In the genomic region with DNA sequence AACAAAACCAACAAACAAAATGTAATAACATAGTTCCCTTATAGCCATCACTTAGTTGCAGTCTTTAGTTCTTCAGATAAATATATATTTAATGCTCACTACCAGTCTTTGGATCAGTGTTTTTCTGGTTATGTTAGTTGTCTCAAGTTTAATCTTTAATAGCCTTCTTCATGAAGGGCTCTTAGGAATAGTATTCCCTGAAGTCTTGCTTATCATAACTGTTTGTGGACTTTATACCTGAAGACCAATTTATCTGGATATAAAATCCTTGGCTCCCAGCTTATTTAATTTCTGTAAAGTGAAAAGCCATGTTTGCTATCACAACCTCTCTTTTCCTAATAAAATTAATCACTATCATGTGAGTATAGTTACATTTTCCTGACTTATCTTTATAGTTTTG, we compare ENCODE assay signal across 7 cellular contexts.
"Had no signal": no experiment of that assay in that cellular context is flagged by ENCODE, and none has a peak within 500 bp of the region (broad histone marks: within the 10 kb centered on the region; RNA-seq: fewer than 3 reads in every experiment).

No MANE protein-coding gene starts in this region.

- DNase-seq: IMR-90, KBM-7, KG1 had no signal

- FAIRE-seq: HepG2, HTR-8/SVneo, K562 had no signal

- ATAC-seq: HepG2, K562 had no signal

- H3K27ac ChIP-seq: HL-60 had no signal

- H3K4me3 ChIP-seq: K562 had no signal
